In genomic region chr11:57648791-57649735, GRCh38 we compare ENCODE assay signal across 1 cellular context.
TF ChIP-seq lines count a peak whose summit lies in the region.

No MANE protein-coding gene starts in this region.

TF ChIP-seq in HepG2, 621 proteins besides CTCF, POLR2A, EP300 and RAD21:
- TF ChIP-seq MXI1 (IDR thresholded peaks at IDR 0.05; ENCODE audit: borderline replicate concordance, low read depth, low read length) (0 out of 3 replicates have a peak, but pooled peaks have one; percentile 28), FIP1L1 (IDR thresholded peaks at IDR 0.05; ENCODE audit: borderline replicate concordance, insufficient read depth, low read depth, low read length) (no peak)
